Comparison of ENCODE assay signal across 12 cellular contexts in genomic region chr4:4388418-4388817, GRCh38. TPM values are rescaled to one million over a fixed set of nuclear protein-coding genes. Genes with fewer than 3 reads are reported as not detected.
DNase-seq lines count a peak whose midpoint lies in the region; ATAC-seq, FAIRE-seq and TF ChIP-seq lines count a peak whose summit lies in the region.
"Had no signal": no experiment of that assay in that cellular context is flagged by ENCODE, and none has a peak within 500 bp of the region (broad histone marks: within the 10 kb centered on the region; RNA-seq: fewer than 3 reads in every experiment).

No MANE protein-coding gene starts in this region.

- no peak overlapping the region for H2BK120ac ChIP-seq in H1 (replicated peaks; ENCODE audit: low read depth, low read length)

- CTCF ChIA-PET in PC-3 (lab: Charles Lee) (no interaction called here), H1 (lab: Charles Lee; ENCODE audit: partially characterized antibody) (interaction anchor here (0.6 kb wide), 1 partner anchor 119 kb away, joined by 3 read pairs; no protein-coding TSS in a partner anchor)

- H3K4me3 Mint-ChIP-seq in T-helper 1 cell treated with Interleukin-12 subunit alpha and Interleukin-12 subunit beta and Interleukin-4 antibody, amounts not matched to agents 30 μg/mL and 1 μg/mL, for 36 hours: peak overlapping the region; percentile 35

- no peak for TF ChIP-seq POLR2A in H1 (IDR thresholded peaks at IDR 0.05; ENCODE audit: control extremely low read depth in 1 of 2, low read depth in 2 of 2, low read length in 2 of 2)

- WGBS in H1 (ENCODE audit: extremely low coverage in 1 of 2, insufficient coverage in 1 of 2, insufficient read length in 1 of 2, insufficient replicate concordance in 2 of 2, low coverage in 1 of 2, low lambda C conversion rate in 2 of 2, missing lambda C conversion rate in 1 of 2), 2 experiments: 82% methylated on average over 7 of the region's 7 CpGs; no CpG with 5 or more reads in 1 of the 2 experiments

- no peaks in the 10 kb centered on the region for H3F3A ChIP-seq in PC-3 (ENCODE audit: low read length, unreplicated experiment)

- H2BK15ac ChIP-seq in H1 (ENCODE audit: low read length): no peak overlapping the region

- no peak overlapping the region for H3K4me3 ChIP-seq in PC-3 (ENCODE audit: low read length)
- H3K4me3 ChIP-seq in H1 (ENCODE audit: extremely low read depth in 1 of 4, insufficient read depth in 2 of 4, low read depth in 3 of 4, low read length in 4 of 4): peak overlapping the region in 1 of 4 experiments; percentile 92; a peak in 2 of 8 replicates

- H3K18ac ChIP-seq in H1 (ENCODE audit: extremely low read depth, low read length): no peak overlapping the region

- no peaks in the 10 kb centered on the region for H3K36me3 Mint-ChIP-seq in T-helper 1 cell treated with Interleukin-12 subunit alpha and Interleukin-12 subunit beta and Interleukin-4 antibody, amounts not matched to agents 30 μg/mL and 1 μg/mL, for 36 hours (ENCODE audit: low read depth)

- peaks cover 18% of the 10 kb centered on the region; the same call in 1 of the 2 replicates for H3K23me2 ChIP-seq in H1 (ENCODE audit: low read depth, low read length)

- H3K9me3 Mint-ChIP-seq in T-helper 1 cell treated with Interleukin-12 subunit alpha and Interleukin-12 subunit beta and Interleukin-4 antibody, amounts not matched to agents 30 μg/mL and 1 μg/mL, for 36 hours: no peaks in the 10 kb centered on the region

- H3K79me2 ChIP-seq in PC-3 (ENCODE audit: low read length) (no peaks in the 10 kb centered on the region), H1 (ENCODE audit: control insufficient read depth in 1 of 2, insufficient read depth in 2 of 2, low read length in 2 of 2) (no peaks in the 10 kb centered on the region)

- no peak for FAIRE-seq in H1 (lab: Jason Lieb, UNC)

- no peak overlapping the region for H4K91ac ChIP-seq in H1 (replicated peaks; ENCODE audit: insufficient read length, low read length)

- H3K36me3 ChIP-seq in PC-3 (ENCODE audit: low read depth, low read length) (no peaks in the 10 kb centered on the region), H1 (ENCODE audit: control insufficient read depth in 2 of 4, insufficient read depth in 4 of 4, low read length in 3 of 4) (peaks cover 2 to 9% (median 6%) of the 10 kb centered on the region in 4 experiments; a peak in 6 of 8 replicates)
- H3K36me3 ChIP-seq: adrenal gland, left lung, WERI-Rb-1 had no signal

- no peak overlapping the region for H3K14ac ChIP-seq in H1 (ENCODE audit: insufficient read length)

- no peak for TF ChIP-seq EP300 in H1 (IDR thresholded peaks at IDR 0.05; ENCODE audit: borderline replicate concordance in 1 of 2, low read depth in 2 of 2, low read length in 2 of 2)

- H2BK20ac ChIP-seq in H1 (ENCODE audit: low read length): no peak overlapping the region

- no peak overlapping the region for H2AK5ac ChIP-seq in H1 (ENCODE audit: low read depth, low read length)

- POLR2A ChIA-PET in PC-3 (lab: Charles Lee; ENCODE audit: unreplicated experiment): no interaction called here
- POLR2A ChIA-PET in H1 (lab: Charles Lee; ENCODE audit: partially characterized antibody): interaction anchor here (1.1 kb wide), 1 partner anchor 23 kb away, joined by 3 read pairs; no protein-coding TSS in a partner anchor

- no TSS peak for BruUV-seq in PC-3 (replicated peaks; lab: Mats Ljungman, UMichigan)

- H3K27ac ChIP-seq in PC-3 (ENCODE audit: low read length) (no peak overlapping the region), H1 (ENCODE audit: low read depth, low read length) (no peak overlapping the region)
- H3K27ac ChIP-seq: left lung, WERI-Rb-1 had no signal

- H3K9me2 ChIP-seq in PC-3 (replicated peaks; ENCODE audit: low read length): no peaks in the 10 kb centered on the region

- H3K23ac ChIP-seq in H1 (ENCODE audit: insufficient read length): no peak overlapping the region

- 0 out of 2 replicates have a peak overlapping the region, but pooled peaks have one; percentile 26 for H3K4me2 ChIP-seq in PC-3 (ENCODE audit: low read length)
- peak overlapping the region; percentile 72 to 94; a peak in 3 of 4 replicates for H3K4me2 ChIP-seq in H1 (ENCODE audit: insufficient read depth in 1 of 2, low read depth in 2 of 2, low read length in 2 of 2)

- no peak for TF ChIP-seq RAD21 in H1 (IDR thresholded peaks at IDR 0.05 in 1 of 2, conservative IDR thresholded peaks at IDR 0.05 in 1 of 2; ENCODE audit: low read depth in 2 of 2, low read length in 2 of 2)

- no peak overlapping the region for H4K5ac ChIP-seq in H1 (ENCODE audit: insufficient read length, low read depth, low read length)

- H4K20me1 ChIP-seq in PC-3 (ENCODE audit: low read length) (no peaks in the 10 kb centered on the region), H1 (replicated peaks in 1 of 2; ENCODE audit: control insufficient read depth in 1 of 2, insufficient read depth in 2 of 2, low read length in 2 of 2) (peaks cover 0 to 7% of the 10 kb centered on the region in 2 experiments)

- H2BK5ac ChIP-seq in H1 (ENCODE audit: low read depth, low read length): no peak overlapping the region

- no peaks in the 10 kb centered on the region for H3K4me1 ChIP-seq in PC-3 (ENCODE audit: insufficient read depth, low read length)
- peaks cover 0 to 6% (median under 1%) of the 10 kb centered on the region in 4 experiments; a peak in 3 of 7 replicates for H3K4me1 ChIP-seq in H1 (replicated peaks in 1 of 4; ENCODE audit: control insufficient read depth in 3 of 4, insufficient read depth in 4 of 4, low read length in 3 of 4)

- H2AFZ ChIP-seq in PC-3 (ENCODE audit: low read length) (no peak overlapping the region), H1 (ENCODE audit: low read length) (no peak overlapping the region)

- ATAC-seq in PC-3 (no peak; the same call in 1 of the 2 replicates), GM21367 (IDR thresholded peaks at IDR 0.05; ENCODE audit: unreplicated experiment) (no peak)

- no peak overlapping the region; the same call in 1 of the 2 replicates for H2BK12ac ChIP-seq in H1 (ENCODE audit: low read depth, low read length)

- no peak for DNase-seq in T-helper 1 cell
- DNase-seq in PC-3: no peak
- no peak for DNase-seq in H1 (ENCODE audit: low read depth in 1 of 2, low spot score in 2 of 2)
- peak; percentile 44 for DNase-seq in posterior vena cava (ENCODE audit: low spot score)
- no peak for DNase-seq in medulla oblongata (ENCODE audit: extremely low spot score)
- no peak for DNase-seq in T-helper 9 cell
- DNase-seq: left lung, right cardiac atrium, WERI-Rb-1 had no signal

- intact Hi-C loops in PC-3 (cut with micrococcal nuclease) (no loop called here), posterior vena cava (cut with DNase I) (no loop called here)

- H3K9ac ChIP-seq in PC-3 (ENCODE audit: low read length): no peak overlapping the region
- H3K9ac ChIP-seq in H1 (replicated peaks in 1 of 4; ENCODE audit: extremely low read depth in 1 of 4, low read depth in 3 of 4, low read length in 3 of 4): no peak overlapping the region

- H3K27me3 Mint-ChIP-seq in T-helper 1 cell treated with Interleukin-12 subunit alpha and Interleukin-12 subunit beta and Interleukin-4 antibody, amounts not matched to agents 30 μg/mL and 1 μg/mL, for 36 hours (ENCODE audit: low read depth): peaks cover 41% of the 10 kb centered on the region

- H3K4ac ChIP-seq in H1 (replicated peaks; ENCODE audit: insufficient read length, low read depth, low read length): no peak overlapping the region

- peaks cover 3% of the 10 kb centered on the region for H3K4me1 Mint-ChIP-seq in T-helper 1 cell treated with Interleukin-12 subunit alpha and Interleukin-12 subunit beta and Interleukin-4 antibody, amounts not matched to agents 30 μg/mL and 1 μg/mL, for 36 hours (ENCODE audit: low read depth)

- no peak overlapping the region for H4K8ac ChIP-seq in H1 (ENCODE audit: extremely low read depth, insufficient read depth, low read length)

- H3K56ac ChIP-seq in H1 (replicated peaks; ENCODE audit: insufficient read length, low read depth, low read length): no peak overlapping the region

- H3K79me1 ChIP-seq in H1 (ENCODE audit: low read depth, low read length): 0 out of 2 replicates have a peak, but pooled peaks cover 2% of the 10 kb centered on the region

- no peak overlapping the region for H3K27ac Mint-ChIP-seq in T-helper 1 cell treated with Interleukin-12 subunit alpha and Interleukin-12 subunit beta and Interleukin-4 antibody, amounts not matched to agents 30 μg/mL and 1 μg/mL, for 36 hours

- TF ChIP-seq CTCF in PC-3 (conservative IDR thresholded peaks at IDR 0.05; ENCODE audit: low read depth, low read length): no peak
- no peak for TF ChIP-seq CTCF in H1 (IDR thresholded peaks at IDR 0.05; ENCODE audit: control extremely low read depth in 1 of 3, insufficient read depth in 1 of 3, low read depth in 1 of 3, low read length in 3 of 3)

- H3K9me3 ChIP-seq in PC-3 (ENCODE audit: low read length): no peaks in the 10 kb centered on the region
- no peaks in the 10 kb centered on the region for H3K9me3 ChIP-seq in H1 (ENCODE audit: insufficient read depth in 2 of 2, low read depth in 1 of 2, low read length in 1 of 2)
- H3K9me3 ChIP-seq: adrenal gland, left lung had no signal

- H3K27me3 ChIP-seq in PC-3 (ENCODE audit: low read length) (peaks cover 42% of the 10 kb centered on the region), H1 (replicated peaks in 1 of 4; ENCODE audit: control insufficient read depth in 3 of 4, extremely low read depth in 1 of 4, insufficient read depth in 3 of 4, low read length in 3 of 4) (peaks cover 8 to 35% (median 25%) of the 10 kb centered on the region in 4 experiments; a peak in 6 of 7 replicates)

TF ChIP-seq in H1, 55 proteins besides CTCF, POLR2A, EP300 and RAD21 (continues in another document):
- no peak for TF ChIP-seq SUZ12 (IDR thresholded peaks at IDR 0.05; ENCODE audit: low read length)
- no peak for TF ChIP-seq SP4 (IDR thresholded peaks at IDR 0.05; ENCODE audit: low read length)
- no peak for TF ChIP-seq GTF2F1 (IDR thresholded peaks at IDR 0.05; ENCODE audit: borderline replicate concordance, low read depth, low read length)
- no peak for TF ChIP-seq KDM1A (IDR thresholded peaks at IDR 0.05; ENCODE audit: borderline replicate concordance, low read length)
- TF ChIP-seq CEBPB (IDR thresholded peaks at IDR 0.05; ENCODE audit: low read depth, low read length): no peak
- no peak for TF ChIP-seq FOSL1 (IDR thresholded peaks at IDR 0.05; ENCODE audit: insufficient read depth, low read depth, low read length)
- TF ChIP-seq BCL11A (IDR thresholded peaks at IDR 0.05; ENCODE audit: low read depth in 2 of 2, low read length in 2 of 2): no peak

RNA-seq across cellular contexts. Expression of gene NSG1, which starts 1.5 kb away (rescaled TPM):
- not detected in 2 replicates for total RNA-seq in PC-3 (2014; rRNA removed)
- total RNA-seq in H1 (2021; fragmentation: NEBNext Ultra II Directional; extraction: Animal tissue kit (Norgen Biotek cat#: 25700)): 56.6 and 61.4 TPM in 2 replicates
- polyA plus RNA-seq in H1 (2011; rRNA removed): 35.7 and 60.0 TPM in 2 replicates
- polyA plus RNA-seq in H1 (2011; cell fraction: cytosol; rRNA removed): 34.1 TPM
- 44.9 TPM for polyA plus RNA-seq in H1 (2011; cell fraction: nucleus; rRNA removed)
- polyA plus RNA-seq in H1 (2012, experiment 1 of 2): 52.4 to 65.6 TPM (median 59.1 TPM) in 4 replicates
- polyA plus RNA-seq in H1 (2012, experiment 2 of 2): 30.2 TPM
- polyA plus RNA-seq in H1 (2013, experiment 1 of 2): 44.8 TPM
- polyA plus RNA-seq in H1 (2013, experiment 2 of 2): 56.6 TPM
- polyA minus RNA-seq in H1 (2011; rRNA and poly(A)+ RNA removed): 30.0 and 42.4 TPM in 2 replicates
- polyA minus RNA-seq in H1 (2011; cell fraction: cytosol; rRNA and poly(A)+ RNA removed): 14.4 TPM
- polyA minus RNA-seq in H1 (2011; cell fraction: nucleus; rRNA and poly(A)+ RNA removed): 11.0 TPM
- under 1 TPM; 0.42 to 0.57 TPM for total RNA-seq in posterior vena cava

Comparison
In these comparisons a context has a peak if more than half of its experiments do, and no peak if none do; other contexts are left out.
1. RNA of gene NSG1, which starts 1.5 kb away (total RNA-seq): 56.6 to 61.4 TPM in H1; 0.42 to 0.57 TPM in posterior vena cava and not detected in PC-3; every median in the first group is over 10 times any median in the second.